Comparison of ENCODE assay signal across 8 cellular contexts in genomic region chr2:215269397-215270117, GRCh38. TPM values are rescaled to one million over a fixed set of nuclear protein-coding genes. Genes with fewer than 3 reads are reported as not detected.
DNase-seq lines count a peak whose midpoint lies in the region; ATAC-seq and TF ChIP-seq lines count a peak whose summit lies in the region.

No MANE protein-coding gene starts in this region.

- WGBS in IMR-90 (ENCODE audit: extremely low coverage in 2 of 2, insufficient read length in 1 of 2), 2 experiments, result no CpG with 5 or more reads among the region's 12 CpGs

- H3K4me3 ChIP-seq in IMR-90 (ENCODE audit: insufficient read depth, low read depth, low read length) (no peak overlapping the region), foreskin fibroblast (ENCODE audit: low read depth in 1 of 2, low read length in 2 of 2) (peak overlapping the region in 1 of 2 donors; percentile 25), upper lobe of right lung (peak overlapping the region; percentile 17)

- peaks cover 11% of the 10 kb centered on the region for H3K4me1 Mint-ChIP-seq in activated T-cell treated with anti-CD3 and anti-CD28 coated beads, Interleukin-2, amount 50 U/mL, for 72 hours (ENCODE audit: low read depth)
- peaks cover 7% of the 10 kb centered on the region for H3K4me1 Mint-ChIP-seq in osteocyte (ENCODE audit: unreplicated experiment)

- H3K9me3 Mint-ChIP-seq in activated T-cell treated with anti-CD3 and anti-CD28 coated beads, Interleukin-2, amount 50 U/mL, for 72 hours, result no peaks in the 10 kb centered on the region
- no peaks in the 10 kb centered on the region for H3K9me3 Mint-ChIP-seq in osteocyte (ENCODE audit: unreplicated experiment)

- H3K27me3 ChIP-seq in IMR-90 (ENCODE audit: control insufficient read depth, insufficient read depth, low read length) (no peaks in the 10 kb centered on the region), upper lobe of right lung (no peaks in the 10 kb centered on the region)

- H2BK5ac ChIP-seq in IMR-90 (ENCODE audit: low read depth, low read length, poor library complexity, severe bottlenecking), result no peak overlapping the region

- dilution Hi-C loops in IMR-90 (cut with HindIII; ENCODE audit: low sequenced_read_pairs, unreplicated experiment), result no loop called here

- no peak overlapping the region for H3K56ac ChIP-seq in IMR-90 (ENCODE audit: extremely low read depth, insufficient read depth, low read length)

- H3K36me3 Mint-ChIP-seq in activated T-cell treated with anti-CD3 and anti-CD28 coated beads, Interleukin-2, amount 50 U/mL, for 72 hours (ENCODE audit: insufficient read depth in 2 of 2), result no peaks in the 10 kb centered on the region
- no peaks in the 10 kb centered on the region for H3K36me3 Mint-ChIP-seq in osteocyte (ENCODE audit: unreplicated experiment)

- peak overlapping the region; percentile 34 for H3K4me2 ChIP-seq in IMR-90 (ENCODE audit: low read depth, low read length)

- TF ChIP-seq RAD21 in IMR-90 (IDR thresholded peaks at IDR 0.05; ENCODE audit: low read length), result peak; percentile 70

- H3K9ac ChIP-seq in IMR-90 (ENCODE audit: low read depth, low read length), result no peak overlapping the region

- no peak overlapping the region for H3K23ac ChIP-seq in IMR-90 (ENCODE audit: low read depth, low read length)

- H3K79me1 ChIP-seq in IMR-90 (ENCODE audit: low read depth in 1 of 2, low read length in 2 of 2), result no peaks in the 10 kb centered on the region

- H3K36me3 ChIP-seq in IMR-90 (ENCODE audit: control insufficient read depth, insufficient read depth, low read length) (no peaks in the 10 kb centered on the region), upper lobe of right lung (no peaks in the 10 kb centered on the region)

- H2AFZ ChIP-seq in IMR-90 (replicated peaks; ENCODE audit: low read length, poor library complexity), result no peak overlapping the region

- H3K18ac ChIP-seq in IMR-90 (ENCODE audit: low read depth, low read length), result no peak overlapping the region

- no peak overlapping the region for H4K91ac ChIP-seq in IMR-90 (ENCODE audit: insufficient read depth, low read depth, low read length)

- no peak overlapping the region for H2BK20ac ChIP-seq in IMR-90 (ENCODE audit: low read depth, low read length)

- no peak overlapping the region for H3K4ac ChIP-seq in IMR-90 (ENCODE audit: low read depth, low read length)

- H2AK5ac ChIP-seq in IMR-90 (ENCODE audit: low read depth, low read length), result no peak overlapping the region

- H2BK15ac ChIP-seq in IMR-90 (ENCODE audit: low read depth, low read length), result no peak overlapping the region

- H3K4me1 ChIP-seq in IMR-90 (ENCODE audit: control insufficient read depth, insufficient read depth, low read length) (no peaks in the 10 kb centered on the region), upper lobe of right lung (no peaks in the 10 kb centered on the region)

- TF ChIP-seq POLR2A in IMR-90 (IDR thresholded peaks at IDR 0.05; ENCODE audit: low read depth, low read length), result no peak

- in situ Hi-C loops in IMR-90 (cut with MboI; ENCODE audit: low sequenced_read_pairs), result no loop called here

- no peaks in the 10 kb centered on the region for H3K27me3 Mint-ChIP-seq in activated T-cell treated with anti-CD3 and anti-CD28 coated beads, Interleukin-2, amount 50 U/mL, for 72 hours (ENCODE audit: low read depth)
- no peaks in the 10 kb centered on the region for H3K27me3 Mint-ChIP-seq in osteocyte (ENCODE audit: unreplicated experiment)

- H3K14ac ChIP-seq in IMR-90 (replicated peaks; ENCODE audit: low read depth, low read length), result no peak overlapping the region

- peak; percentile 80 for DNase-seq in IMR-90
- peak; percentile 82 for DNase-seq in OCI-M1 (lab: John Stamatoyannopoulos, UW)
- DNase-seq in activated T-cell treated with anti-CD3 and anti-CD28 coated beads, Interleukin-2, amount 50 U/mL, for 72 hours, result peak; percentile 56 to 57
- DNase-seq in foreskin fibroblast, result peak; percentile 46 to 83
- no peak for DNase-seq in osteocyte (ENCODE audit: extremely low spot score, unreplicated experiment)
- no peak for DNase-seq in upper lobe of right lung

- H4K20me1 ChIP-seq in IMR-90 (ENCODE audit: insufficient read depth, low read length), result no peaks in the 10 kb centered on the region

- CTCF ChIA-PET in IMR-90 (lab: Yijun Ruan, JAX), result interaction anchor here (0.6 to 1.0 kb wide), 22 partner anchors 8 to 1525 kb away, joined by 3 to 11 read pairs (median 4); partner anchors contain the start of gene VWC2L

- H3K4me3 Mint-ChIP-seq in activated T-cell treated with anti-CD3 and anti-CD28 coated beads, Interleukin-2, amount 50 U/mL, for 72 hours, result no peak overlapping the region
- peak overlapping the region; percentile 33 for H3K4me3 Mint-ChIP-seq in osteocyte (ENCODE audit: unreplicated experiment)

- no peaks in the 10 kb centered on the region for H3K9me3 ChIP-seq in IMR-90 (ENCODE audit: control insufficient read depth, insufficient read depth, low read length)
- no peaks in the 10 kb centered on the region for H3K9me3 ChIP-seq in upper lobe of right lung

- intact Hi-C loops in IMR-90 (cut with micrococcal nuclease), result loop anchor here (5.0 to 10.0 kb wide), 3 partner anchors 307 to 1462 kb away; no protein-coding TSS in a partner anchor
- intact Hi-C loops in upper lobe of right lung (cut with DNase I), result no loop called here

- H2AK9ac ChIP-seq in IMR-90 (replicated peaks; ENCODE audit: low read depth, low read length, poor library complexity), result no peak overlapping the region

- ATAC-seq in IMR-90 (ENCODE audit: low read depth) (peak; percentile 85), upper lobe of right lung (peak; percentile 88)
- ATAC-seq in activated T-cell treated with anti-CD3 and anti-CD28 coated beads, Interleukin-2, amount 50 U/mL, for 72 hours (replicated peaks in 1 of 2), result peak in 1 of 2 donors; percentile 32

- POLR2A ChIA-PET in IMR-90 (lab: Charles Lee; ENCODE audit: unreplicated experiment), result interaction anchor here (0.7 kb wide), 1 partner anchor 880 kb away, joined by 6 read pairs; no protein-coding TSS in a partner anchor

- TF ChIP-seq CTCF in 22Rv1 (IDR thresholded peaks at IDR 0.05) (peak; percentile 94), GM12873 (IDR thresholded peaks at IDR 0.05; ENCODE audit: insufficient read depth, low read depth, low read length, missing control alignments) (peak; percentile 70), IMR-90 (conservative IDR thresholded peaks at IDR 0.05; ENCODE audit: low read depth, low read length) (peak; percentile 78), foreskin fibroblast (IDR thresholded peaks at IDR 0.05; ENCODE audit: low read depth, low read length) (peak; percentile 72), osteocyte (IDR thresholded peaks at IDR 0.05) (peak; percentile 85), upper lobe of right lung (IDR thresholded peaks at IDR 0.05) (peak; percentile 83)

- BruUV-seq in IMR-90 (replicated peaks; lab: Mats Ljungman, UMichigan), result no TSS peak

- H3K27ac ChIP-seq in 22Rv1 (peak overlapping the region; percentile 45), IMR-90 (ENCODE audit: insufficient read depth, low read length) (no peak overlapping the region), upper lobe of right lung (no peak overlapping the region)

- H3K27ac Mint-ChIP-seq in activated T-cell treated with anti-CD3 and anti-CD28 coated beads, Interleukin-2, amount 50 U/mL, for 72 hours, result no peak overlapping the region
- no peak overlapping the region for H3K27ac Mint-ChIP-seq in osteocyte (ENCODE audit: unreplicated experiment)

- H2BK120ac ChIP-seq in IMR-90 (ENCODE audit: low read depth, low read length), result no peak overlapping the region

- no peak overlapping the region for H4K8ac ChIP-seq in IMR-90 (ENCODE audit: low read depth in 2 of 2, low read length in 2 of 2)

- no peak overlapping the region for H4K5ac ChIP-seq in IMR-90 (ENCODE audit: low read depth, low read length)

- no peaks in the 10 kb centered on the region for H3K9me1 ChIP-seq in IMR-90 (ENCODE audit: insufficient read depth, low read length)

TF ChIP-seq in IMR-90, 13 proteins besides CTCF, POLR2A, EP300 and RAD21 (continues in another document):
- TF ChIP-seq MXI1 (IDR thresholded peaks at IDR 0.05; ENCODE audit: borderline replicate concordance, low read depth, low read length), result no peak
- no peak for TF ChIP-seq ELK1 (IDR thresholded peaks at IDR 0.05; ENCODE audit: borderline replicate concordance, low read depth, low read length)
- TF ChIP-seq CHD1 (IDR thresholded peaks at IDR 0.05; ENCODE audit: low read depth, low read length), result no peak
- no peak for TF ChIP-seq FOS (IDR thresholded peaks at IDR 0.05; ENCODE audit: low read depth, low read length)
- peak; percentile 54 for TF ChIP-seq SMC3 (IDR thresholded peaks at IDR 0.05; ENCODE audit: low read depth, low read length)
- no peak for TF ChIP-seq RCOR1 (IDR thresholded peaks at IDR 0.05; ENCODE audit: insufficient replicate concordance, low read length)
- no peak for TF ChIP-seq MAZ (IDR thresholded peaks at IDR 0.05; ENCODE audit: borderline replicate concordance, low read depth, low read length)
- no peak for TF ChIP-seq RFX5 (IDR thresholded peaks at IDR 0.05; ENCODE audit: low read depth, low read length)
- 0 out of 2 replicates have a peak, but pooled peaks have one; percentile 19 for TF ChIP-seq BHLHE40 (IDR thresholded peaks at IDR 0.05; ENCODE audit: low read depth, low read length)
- no peak for TF ChIP-seq USF2 (IDR thresholded peaks at IDR 0.05; ENCODE audit: low read depth, low read length)
- TF ChIP-seq CEBPB (IDR thresholded peaks at IDR 0.05; ENCODE audit: low read depth, low read length), result no peak

RNA-seq across cellular contexts. Expression of gene ATIC, which starts 42.3 kb away (rescaled TPM):
- total RNA-seq in IMR-90 (2012; rRNA removed), result 29.4 and 30.5 TPM in 2 replicates
- polyA plus RNA-seq in IMR-90 (2012; rRNA removed), result 96.8 and 101 TPM in 2 replicates
- 29.6 and 76.9 TPM in 2 replicates for polyA plus RNA-seq in IMR-90 (2012; cell fraction: cytosol; rRNA removed)
- polyA plus RNA-seq in IMR-90 (2012; cell fraction: nucleus; rRNA removed; ENCODE audit: low replicate concordance), result 20.5 and 94.2 TPM in 2 replicates
- 100 to 1,000 TPM; 189 to 237 TPM for total RNA-seq in activated T-cell treated with anti-CD3 and anti-CD28 coated beads, Interleukin-2, amount 50 U/mL, for 72 hours
- 89.7 and 97.3 TPM in 2 replicates for total RNA-seq in osteocyte
- 71.0 TPM for total RNA-seq in upper lobe of right lung

Comparison
In these comparisons a context has a peak if more than half of its experiments do, and no peak if none do; other contexts are left out.
1. DNase-seq: peak in IMR-90 (single experiment), OCI-M1 (single experiment), activated T-cell treated with anti-CD3 and anti-CD28 coated beads, Interleukin-2, amount 50 U/mL, for 72 hours (2 of 2) and foreskin fibroblast (2 of 2); none in osteocyte (single experiment) and upper lobe of right lung (single experiment).
2. Peak in every context shown above with its lines, with median percentiles within 50 percentile points of each other: CTCF ChIP-seq.